In genomic region chr3:195565716-195566115, GRCh38 we compare ENCODE assay signal across 2 cellular contexts.
TF ChIP-seq lines count a peak whose summit lies in the region.

No MANE protein-coding gene starts in this region.

TF ChIP-seq in Ishikawa, 13 proteins besides CTCF, POLR2A, EP300 and RAD21:
- TF ChIP-seq YY1 (IDR thresholded peaks at IDR 0.05; ENCODE audit: low read depth) (no peak), TEAD4 (IDR thresholded peaks at IDR 0.05) (no peak)
- TF ChIP-seq, protein P1, sequence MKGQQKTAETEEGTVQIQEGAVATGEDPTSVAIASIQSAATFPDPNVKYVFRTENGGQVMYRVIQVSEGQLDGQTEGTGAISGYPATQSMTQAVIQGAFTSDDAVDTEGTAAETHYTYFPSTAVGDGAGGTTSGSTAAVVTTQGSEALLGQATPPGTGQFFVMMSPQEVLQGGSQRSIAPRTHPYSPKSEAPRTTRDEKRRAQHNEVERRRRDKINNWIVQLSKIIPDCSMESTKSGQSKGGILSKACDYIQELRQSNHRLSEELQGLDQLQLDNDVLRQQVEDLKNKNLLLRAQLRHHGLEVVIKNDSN (IDR thresholded peaks at IDR 0.05) = peak; percentile 48; the same call in 1 of the 2 replicates
- TF ChIP-seq, protein P2, sequence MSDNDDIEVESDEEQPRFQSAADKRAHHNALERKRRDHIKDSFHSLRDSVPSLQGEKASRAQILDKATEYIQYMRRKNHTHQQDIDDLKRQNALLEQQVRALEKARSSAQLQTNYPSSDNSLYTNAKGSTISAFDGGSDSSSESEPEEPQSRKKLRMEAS (IDR thresholded peaks at IDR 0.05) = no peak

TF ChIP-seq in K562, 482 proteins besides CTCF, POLR2A, EP300 and RAD21 (continues in another document):
- TF ChIP-seq FOXM1 (IDR thresholded peaks at IDR 0.05; ENCODE audit: low read depth) = no peak
- TF ChIP-seq FOXM1 (CRISPR knock-in tag; IDR thresholded peaks at IDR 0.05; ENCODE audit: low read depth) = no peak
- no peak for TF ChIP-seq TBP (optimal IDR thresholded peaks at IDR 0.05; ENCODE audit: low read depth, low read length)
- TF ChIP-seq, protein P3, sequence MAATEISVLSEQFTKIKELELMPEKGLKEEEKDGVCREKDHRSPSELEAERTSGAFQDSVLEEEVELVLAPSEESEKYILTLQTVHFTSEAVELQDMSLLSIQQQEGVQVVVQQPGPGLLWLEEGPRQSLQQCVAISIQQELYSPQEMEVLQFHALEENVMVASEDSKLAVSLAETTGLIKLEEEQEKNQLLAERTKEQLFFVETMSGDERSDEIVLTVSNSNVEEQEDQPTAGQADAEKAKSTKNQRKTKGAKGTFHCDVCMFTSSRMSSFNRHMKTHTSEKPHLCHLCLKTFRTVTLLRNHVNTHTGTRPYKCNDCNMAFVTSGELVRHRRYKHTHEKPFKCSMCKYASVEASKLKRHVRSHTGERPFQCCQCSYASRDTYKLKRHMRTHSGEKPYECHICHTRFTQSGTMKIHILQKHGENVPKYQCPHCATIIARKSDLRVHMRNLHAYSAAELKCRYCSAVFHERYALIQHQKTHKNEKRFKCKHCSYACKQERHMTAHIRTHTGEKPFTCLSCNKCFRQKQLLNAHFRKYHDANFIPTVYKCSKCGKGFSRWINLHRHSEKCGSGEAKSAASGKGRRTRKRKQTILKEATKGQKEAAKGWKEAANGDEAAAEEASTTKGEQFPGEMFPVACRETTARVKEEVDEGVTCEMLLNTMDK (IDR thresholded peaks at IDR 0.05; ENCODE audit: borderline replicate concordance, insufficient read depth, low read depth, low read length, poor library complexity, severe bottlenecking) = no peak
- TF ChIP-seq ERF (CRISPR knock-in tag; IDR thresholded peaks at IDR 0.05) = no peak
- TF ChIP-seq, protein P4, sequence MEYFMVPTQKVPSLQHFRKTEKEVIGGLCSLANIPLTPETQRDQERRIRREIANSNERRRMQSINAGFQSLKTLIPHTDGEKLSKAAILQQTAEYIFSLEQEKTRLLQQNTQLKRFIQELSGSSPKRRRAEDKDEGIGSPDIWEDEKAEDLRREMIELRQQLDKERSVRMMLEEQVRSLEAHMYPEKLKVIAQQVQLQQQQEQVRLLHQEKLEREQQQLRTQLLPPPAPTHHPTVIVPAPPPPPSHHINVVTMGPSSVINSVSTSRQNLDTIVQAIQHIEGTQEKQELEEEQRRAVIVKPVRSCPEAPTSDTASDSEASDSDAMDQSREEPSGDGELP (CRISPR knock-in tag; IDR thresholded peaks at IDR 0.05; ENCODE audit: borderline replicate concordance) = no peak
- no peak for TF ChIP-seq ZNF24 (IDR thresholded peaks at IDR 0.05)
- no peak for TF ChIP-seq IRF2 (CRISPR knock-in tag; IDR thresholded peaks at IDR 0.05)
- TF ChIP-seq BCLAF1 (IDR thresholded peaks at IDR 0.05; ENCODE audit: borderline replicate concordance in 1 of 2, control insufficient read depth in 1 of 2, low read depth in 2 of 2, low read length in 1 of 2) = no peak
- TF ChIP-seq, protein P5, sequence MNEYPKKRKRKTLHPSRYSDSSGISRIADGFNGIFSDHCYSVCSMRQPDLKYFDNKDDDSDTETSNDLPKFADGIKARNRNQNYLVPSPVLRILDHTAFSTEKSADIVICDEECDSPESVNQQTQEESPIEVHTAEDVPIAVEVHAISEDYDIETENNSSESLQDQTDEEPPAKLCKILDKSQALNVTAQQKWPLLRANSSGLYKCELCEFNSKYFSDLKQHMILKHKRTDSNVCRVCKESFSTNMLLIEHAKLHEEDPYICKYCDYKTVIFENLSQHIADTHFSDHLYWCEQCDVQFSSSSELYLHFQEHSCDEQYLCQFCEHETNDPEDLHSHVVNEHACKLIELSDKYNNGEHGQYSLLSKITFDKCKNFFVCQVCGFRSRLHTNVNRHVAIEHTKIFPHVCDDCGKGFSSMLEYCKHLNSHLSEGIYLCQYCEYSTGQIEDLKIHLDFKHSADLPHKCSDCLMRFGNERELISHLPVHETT (CRISPR knock-in tag; conservative IDR thresholded peaks at IDR 0.05 in 1 of 2, IDR thresholded peaks at IDR 0.05 in 1 of 2) = no peak
- TF ChIP-seq CBFA2T2 (conservative IDR thresholded peaks at IDR 0.05) = no peak
- peak; percentile 91 for TF ChIP-seq PKNOX1 (IDR thresholded peaks at IDR 0.05)
- peak; percentile 96 for TF ChIP-seq MEIS2 (IDR thresholded peaks at IDR 0.05; ENCODE audit: partially characterized antibody)
- TF ChIP-seq ARID2 (IDR thresholded peaks at IDR 0.05) = no peak
- TF ChIP-seq ZBTB7A (IDR thresholded peaks at IDR 0.05; ENCODE audit: borderline replicate concordance, control insufficient read depth, low read depth, low read length) = peak; percentile 57; the same call in 1 of the 2 replicates
- TF ChIP-seq ZBTB33 (CRISPR knock-in tag; IDR thresholded peaks at IDR 0.05) = no peak
- no peak for TF ChIP-seq CC2D1A (IDR thresholded peaks at IDR 0.05)
- no peak for TF ChIP-seq U2AF2 (optimal IDR thresholded peaks at IDR 0.05; ENCODE audit: low read depth, low read length)
- TF ChIP-seq ZNF121 (CRISPR knock-in tag; conservative IDR thresholded peaks at IDR 0.05) = no peak
- peak; percentile 82 for TF ChIP-seq L3MBTL2 (IDR thresholded peaks at IDR 0.05)
- no peak for TF ChIP-seq STAG1 (CRISPR knock-in tag; IDR thresholded peaks at IDR 0.05; ENCODE audit: borderline replicate concordance)
- no peak for TF ChIP-seq FOXJ3 (CRISPR knock-in tag; IDR thresholded peaks at IDR 0.05)
- TF ChIP-seq, protein P1 (CRISPR knock-in tag; IDR thresholded peaks at IDR 0.05) = peak; percentile 36; the same call in 1 of the 2 replicates
- TF ChIP-seq LEF1 (IDR thresholded peaks at IDR 0.05) = no peak
- no peak for TF ChIP-seq ZNF282 (CRISPR knock-in tag; IDR thresholded peaks at IDR 0.05)
- no peak for TF ChIP-seq ZNF232 (CRISPR knock-in tag; IDR thresholded peaks at IDR 0.05)
- TF ChIP-seq, protein P6, sequence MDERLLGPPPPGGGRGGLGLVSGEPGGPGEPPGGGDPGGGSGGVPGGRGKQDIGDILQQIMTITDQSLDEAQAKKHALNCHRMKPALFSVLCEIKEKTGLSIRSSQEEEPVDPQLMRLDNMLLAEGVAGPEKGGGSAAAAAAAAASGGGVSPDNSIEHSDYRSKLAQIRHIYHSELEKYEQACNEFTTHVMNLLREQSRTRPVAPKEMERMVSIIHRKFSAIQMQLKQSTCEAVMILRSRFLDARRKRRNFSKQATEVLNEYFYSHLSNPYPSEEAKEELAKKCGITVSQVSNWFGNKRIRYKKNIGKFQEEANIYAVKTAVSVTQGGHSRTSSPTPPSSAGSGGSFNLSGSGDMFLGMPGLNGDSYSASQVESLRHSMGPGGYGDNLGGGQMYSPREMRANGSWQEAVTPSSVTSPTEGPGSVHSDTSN (CRISPR knock-in tag; IDR thresholded peaks at IDR 0.05; ENCODE audit: low read depth) = 0 out of 2 replicates have a peak, but pooled peaks have one; percentile 27
- TF ChIP-seq, protein P6 (tag; conservative IDR thresholded peaks at IDR 0.05; ENCODE audit: low read depth) = peak; percentile 93
- no peak for TF ChIP-seq HOXB6 (CRISPR knock-in tag; IDR thresholded peaks at IDR 0.05; ENCODE audit: borderline replicate concordance)
- no peak for TF ChIP-seq CLOCK (CRISPR knock-in tag; IDR thresholded peaks at IDR 0.05; ENCODE audit: borderline replicate concordance)
- TF ChIP-seq GTF2F1 (IDR thresholded peaks at IDR 0.05; ENCODE audit: low read depth, low read length) = no peak
- TF ChIP-seq ZNF217 (CRISPR knock-in tag; IDR thresholded peaks at IDR 0.05) = no peak
- peak; percentile 40; the same call in 1 of the 2 replicates for TF ChIP-seq ATF7 (IDR thresholded peaks at IDR 0.05)
- no peak for TF ChIP-seq ZNF57 (CRISPR knock-in tag; IDR thresholded peaks at IDR 0.05)
- no peak for TF ChIP-seq ELF1 (tag; IDR thresholded peaks at IDR 0.05)
- 0 out of 2 replicates have a peak, but pooled peaks have one; percentile 19 for TF ChIP-seq CREM (IDR thresholded peaks at IDR 0.05; ENCODE audit: low read depth)
- TF ChIP-seq, protein P7, sequence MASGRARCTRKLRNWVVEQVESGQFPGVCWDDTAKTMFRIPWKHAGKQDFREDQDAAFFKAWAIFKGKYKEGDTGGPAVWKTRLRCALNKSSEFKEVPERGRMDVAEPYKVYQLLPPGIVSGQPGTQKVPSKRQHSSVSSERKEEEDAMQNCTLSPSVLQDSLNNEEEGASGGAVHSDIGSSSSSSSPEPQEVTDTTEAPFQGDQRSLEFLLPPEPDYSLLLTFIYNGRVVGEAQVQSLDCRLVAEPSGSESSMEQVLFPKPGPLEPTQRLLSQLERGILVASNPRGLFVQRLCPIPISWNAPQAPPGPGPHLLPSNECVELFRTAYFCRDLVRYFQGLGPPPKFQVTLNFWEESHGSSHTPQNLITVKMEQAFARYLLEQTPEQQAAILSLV (tag; IDR thresholded peaks at IDR 0.05) = no peak
- no peak for TF ChIP-seq POU5F1 (IDR thresholded peaks at IDR 0.05; ENCODE audit: borderline replicate concordance, low read depth, low read length, partially characterized antibody)
- TF ChIP-seq E2F6 (IDR thresholded peaks at IDR 0.05; ENCODE audit: borderline replicate concordance in 1 of 2, extremely low read depth in 1 of 2, insufficient read depth in 1 of 2, insufficient read length in 1 of 2, low read depth in 1 of 2, low read length in 1 of 2, poor library complexity in 1 of 2, severe bottlenecking in 1 of 2) = peak in 1 of 2 experiments; percentile 40
